9 cellular contexts compared by ENCODE assay signal in genomic region chr1:8643542-8644536, GRCh38.
DNase-seq lines count a peak whose midpoint lies in the region; ATAC-seq and TF ChIP-seq lines count a peak whose summit lies in the region.
"Had no signal": no experiment of that assay in that cellular context is flagged by ENCODE, and none has a peak within 500 bp of the region (broad histone marks: within the 10 kb centered on the region; RNA-seq: fewer than 3 reads in every experiment).

No MANE protein-coding gene starts in this region.

- peak overlapping the region; percentile 2 to 18 (median 2) for H3K4me3 ChIP-seq in right lobe of liver
- no peak overlapping the region for H3K4me3 ChIP-seq in BE2C (ENCODE audit: low read depth, low read length)
- H3K4me3 ChIP-seq: thoracic aorta had no signal

- CTCF ChIA-PET in HEK293T (lab: Yijun Ruan, JAX), result no interaction called here

- TF ChIP-seq CTCF in right lobe of liver (IDR thresholded peaks at IDR 0.05) (no peak), BE2C (IDR thresholded peaks at IDR 0.05; ENCODE audit: low read depth, low read length) (no peak)

- no peak for TF ChIP-seq POLR2A in right lobe of liver (IDR thresholded peaks at IDR 0.05)

- H3K9me3 ChIP-seq in right lobe of liver, result no peaks in the 10 kb centered on the region
- no peaks in the 10 kb centered on the region for H3K9me3 ChIP-seq in BE2C
- H3K9me3 ChIP-seq: thoracic aorta had no signal

- H3K27me3 ChIP-seq in right lobe of liver, result no peaks in the 10 kb centered on the region
- H3K27me3 ChIP-seq in BE2C, result no peaks in the 10 kb centered on the region

- ATAC-seq in GM21526 (IDR thresholded peaks at IDR 0.05; ENCODE audit: low FRiP score, unreplicated experiment) (peak; percentile 83), HG03460 (IDR thresholded peaks at IDR 0.05; ENCODE audit: unreplicated experiment) (peak; percentile 87), right lobe of liver (peak; percentile 83 to 92 (median 87))

- 34% methylated on average over 6 of the region's 6 CpGs for WGBS in right lobe of liver (ENCODE audit: insufficient coverage, low coverage, low lambda C conversion rate, missing lambda C conversion rate)

- H3K36me3 ChIP-seq in right lobe of liver (no peaks in the 10 kb centered on the region), BE2C (no peaks in the 10 kb centered on the region)
- H3K36me3 ChIP-seq: thoracic aorta had no signal

- peak overlapping the region; percentile 56 to 82 (median 73) for H3K27ac ChIP-seq in right lobe of liver
- H3K27ac ChIP-seq: thoracic aorta had no signal

- H3K4me1 ChIP-seq in right lobe of liver (peaks cover 0 to 56% (median 20%) of the 10 kb centered on the region in 4 donors), BE2C (no peaks in the 10 kb centered on the region; the same call in 1 of the 2 replicates)

- POLR2A ChIA-PET in HEK293T (lab: Yijun Ruan, JAX), result interaction anchor here (1.2 kb wide), 1 partner anchor 9 kb away, joined by 6 read pairs; no protein-coding TSS in a partner anchor

- intact Hi-C loops in right lobe of liver (cut with DNase I), result no loop called here

- DNase-seq in DMS53 (lab: John Stamatoyannopoulos, UW) (peak; percentile 35), DMS53 treated with DMSO at 0.1 percent for 48 hours (lab: John Stamatoyannopoulos, UW; ENCODE audit: unreplicated experiment) (no peak), right lobe of liver (peak; percentile 34 to 67 (median 62)), BE2C (no peak), HEK293T (ENCODE audit: extremely low spot score) (no peak), SW 1271 (lab: John Stamatoyannopoulos, UW) (no peak)

TF ChIP-seq in HEK293T, 16 proteins besides CTCF, POLR2A, EP300 and RAD21:
- no peak for TF ChIP-seq FOXM1 (IDR thresholded peaks at IDR 0.05; ENCODE audit: borderline replicate concordance)
- TF ChIP-seq NFRKB (IDR thresholded peaks at IDR 0.05), result no peak
- TF ChIP-seq HDGF (IDR thresholded peaks at IDR 0.05; ENCODE audit: borderline replicate concordance), result no peak
- no peak for TF ChIP-seq ELF4 (IDR thresholded peaks at IDR 0.05)
- no peak for TF ChIP-seq SP1 (IDR thresholded peaks at IDR 0.05)

Comparison
In these comparisons a context has a peak if more than half of its experiments do, and no peak if none do; other contexts are left out.
1. DNase-seq: peak in DMS53 (single experiment) and right lobe of liver (3 of 3); none in DMS53 treated with DMSO at 0.1 percent for 48 hours (single experiment), BE2C (single experiment), HEK293T (single experiment) and SW 1271 (0 of 2).
2. Peak in every context shown above with its lines, with median percentiles within 50 percentile points of each other: ATAC-seq.